Comparison of ENCODE assay signal across 8 cellular contexts in genomic region chr2:97697252-97698235, GRCh38. TPM values are rescaled to one million over a fixed set of nuclear protein-coding genes. Genes with fewer than 3 reads are reported as not detected.
DNase-seq lines count a peak whose midpoint lies in the region; ATAC-seq and TF ChIP-seq lines count a peak whose summit lies in the region.

No MANE protein-coding gene starts in this region.

- no peaks in the 10 kb centered on the region for H3K9me3 ChIP-seq in Peyer's patch
- no peaks in the 10 kb centered on the region for H3K9me3 ChIP-seq in naive thymus-derived CD4-positive, alpha-beta T cell (ENCODE audit: control insufficient read depth in 2 of 3, low read length in 3 of 3)

- H3K36me3 Mint-ChIP-seq in activated T-cell treated with anti-CD3 and anti-CD28 coated beads, Interleukin-2, amount 50 U/mL, for 24 hours (ENCODE audit: low read depth): no peaks in the 10 kb centered on the region
- no peaks in the 10 kb centered on the region for H3K36me3 Mint-ChIP-seq in naive thymus-derived CD4-positive, alpha-beta T cell

- TF ChIP-seq POLR2A in Peyer's patch (IDR thresholded peaks at IDR 0.05): no peak

- CTCF ChIA-PET in naive thymus-derived CD4-positive, alpha-beta T cell (lab: Charles Lee): interaction anchor here (0.7 to 5.6 kb wide), 18 partner anchors 9 to 109 kb away, joined by 3 to 72 read pairs (median 4); partner anchors contain the start of genes ACTR1B, ANKRD36B, COX5B and ZAP70

- peak; percentile 72 for ATAC-seq in GM19463 (IDR thresholded peaks at IDR 0.05; ENCODE audit: unreplicated experiment)
- peak; percentile 93 for ATAC-seq in esophagus mucosa
- ATAC-seq in naive thymus-derived CD4-positive, alpha-beta T cell: peak; percentile 95

- peak; percentile 91 to 98 (median 98) for TF ChIP-seq CTCF in Peyer's patch (IDR thresholded peaks at IDR 0.05)

- H3K27me3 Mint-ChIP-seq in activated T-cell treated with anti-CD3 and anti-CD28 coated beads, Interleukin-2, amount 50 U/mL, for 24 hours: no peaks in the 10 kb centered on the region
- peaks cover 0 to 6% (median 0%) of the 10 kb centered on the region in 5 donors for H3K27me3 Mint-ChIP-seq in naive thymus-derived CD4-positive, alpha-beta T cell

- POLR2A ChIA-PET in naive thymus-derived CD4-positive, alpha-beta T cell (lab: Charles Lee): interaction anchor here (1.0 to 3.0 kb wide), 6 partner anchors 17 to 107 kb away, joined by 3 to 29 read pairs (median 6); partner anchors contain the start of genes ANKRD36B, COX5B and ZAP70

- no peak overlapping the region for H3K27ac ChIP-seq in Peyer's patch
- H3K27ac ChIP-seq in naive thymus-derived CD4-positive, alpha-beta T cell (ENCODE audit: low read depth, low read length): no peak overlapping the region

- H3K4me3 Mint-ChIP-seq in activated T-cell treated with anti-CD3 and anti-CD28 coated beads, Interleukin-2, amount 50 U/mL, for 24 hours: no peak overlapping the region
- H3K4me3 Mint-ChIP-seq in naive thymus-derived CD4-positive, alpha-beta T cell: peak overlapping the region in 4 of 10 donors; percentile 19 to 59 (median 23)

- no peaks in the 10 kb centered on the region for H3K9me3 Mint-ChIP-seq in activated T-cell treated with anti-CD3 and anti-CD28 coated beads, Interleukin-2, amount 50 U/mL, for 24 hours
- no peaks in the 10 kb centered on the region for H3K9me3 Mint-ChIP-seq in naive thymus-derived CD4-positive, alpha-beta T cell

- peaks cover 10% of the 10 kb centered on the region for H3K4me1 Mint-ChIP-seq in activated T-cell treated with anti-CD3 and anti-CD28 coated beads, Interleukin-2, amount 50 U/mL, for 24 hours (ENCODE audit: low read depth)
- H3K4me1 Mint-ChIP-seq in naive thymus-derived CD4-positive, alpha-beta T cell: peaks cover 4 to 16% (median 13%) of the 10 kb centered on the region in 7 donors

- H3K27ac Mint-ChIP-seq in activated T-cell treated with anti-CD3 and anti-CD28 coated beads, Interleukin-2, amount 50 U/mL, for 24 hours: no peak overlapping the region
- peak overlapping the region in 2 of 9 donors; percentile 30 to 46 for H3K27ac Mint-ChIP-seq in naive thymus-derived CD4-positive, alpha-beta T cell

- H3K4me1 ChIP-seq in Peyer's patch: no peaks in the 10 kb centered on the region
- no peaks in the 10 kb centered on the region for H3K4me1 ChIP-seq in naive thymus-derived CD4-positive, alpha-beta T cell (ENCODE audit: control insufficient read depth in 2 of 2, insufficient read depth in 2 of 2, low read length in 2 of 2)

- intact Hi-C loops in naive thymus-derived CD4-positive, alpha-beta T cell (cut with micrococcal nuclease): loop anchor here (1.0 to 2.0 kb wide), 4 partner anchors 15 to 107 kb away; partner anchors contain the start of genes ACTR1B (in 2 of the 2) and ZAP70 (in 1 of the 2)

- no peaks in the 10 kb centered on the region for H3K27me3 ChIP-seq in Peyer's patch
- H3K27me3 ChIP-seq in naive thymus-derived CD4-positive, alpha-beta T cell (ENCODE audit: control insufficient read depth in 2 of 2, insufficient read depth in 2 of 2, low read length in 2 of 2): no peaks in the 10 kb centered on the region

- DNase-seq in AG20443 (ENCODE audit: low spot score): peak; percentile 87
- DNase-seq in LoVo (ENCODE audit: low spot score): peak; percentile 84
- DNase-seq in Peyer's patch: peak; percentile 89 to 97 (median 93)
- DNase-seq in activated T-cell treated with anti-CD3 and anti-CD28 coated beads, Interleukin-2, amount 50 U/mL, for 24 hours: peak; percentile 95
- DNase-seq in naive thymus-derived CD4-positive, alpha-beta T cell: peak; percentile 78 to 94 (median 87)
- DNase-seq in stimulated activated CD8-positive, alpha-beta memory T cell treated with anti-CD3 and anti-CD28 coated beads, Interleukin-7, amount 100 ng/mL, for 4 hours (ENCODE audit: low read depth in 2 of 2): peak; percentile 79 to 88

- H3K4me3 ChIP-seq in Peyer's patch: no peak overlapping the region
- H3K4me3 ChIP-seq in naive thymus-derived CD4-positive, alpha-beta T cell (ENCODE audit: low read length): no peak overlapping the region

- H3K36me3 ChIP-seq in Peyer's patch: no peaks in the 10 kb centered on the region
- no peaks in the 10 kb centered on the region for H3K36me3 ChIP-seq in naive thymus-derived CD4-positive, alpha-beta T cell (ENCODE audit: control insufficient read depth in 2 of 3, insufficient read depth in 3 of 3, low read length in 3 of 3)

RNA-seq across cellular contexts. Expression of gene ZAP70, which starts 15.8 kb away (rescaled TPM):
- total RNA-seq in Peyer's patch (10 to 100 TPM; 11.5 to 75.1 (median 27.2) TPM), esophagus mucosa (0.76 TPM)
- 100 to 1,000 TPM; 354 to 432 (median 382) TPM for total RNA-seq in naive thymus-derived CD4-positive, alpha-beta T cell
- 100 to 1,000 TPM; 105 to 166 TPM for polyA plus RNA-seq in naive thymus-derived CD4-positive, alpha-beta T cell

RNA-seq across cellular contexts. Expression of gene C2orf92, which starts 28.0 kb away (rescaled TPM):
- total RNA-seq in Peyer's patch (10 to 100 TPM in 3 of 4 donors, 1 to 10 TPM in 1; 5.3 to 70.1 (median 25.5) TPM), esophagus mucosa (1.7 TPM)
- total RNA-seq in naive thymus-derived CD4-positive, alpha-beta T cell: 10 to 100 TPM; 10.7 to 23.4 (median 21.0) TPM
- polyA plus RNA-seq in naive thymus-derived CD4-positive, alpha-beta T cell: 1 to 10 TPM in 1 of 2 donors, under 1 TPM in 1; 0.66 to 1.1 TPM

RNA-seq across cellular contexts. Expression of gene ACTR1B, which starts 33.7 kb away (rescaled TPM):
- total RNA-seq in Peyer's patch (100 to 1,000 TPM in 1 of 4 donors, 10 to 100 TPM in 3; 64.3 to 151 (median 89.1) TPM), esophagus mucosa (40.3 TPM)
- 10 to 100 TPM; 75.9 to 95.5 (median 89.5) TPM for total RNA-seq in naive thymus-derived CD4-positive, alpha-beta T cell
- 10 to 100 TPM; 13.2 to 14.7 TPM for polyA plus RNA-seq in naive thymus-derived CD4-positive, alpha-beta T cell

RNA-seq across cellular contexts. Expression of gene COX5B, which starts 51.7 kb away (rescaled TPM):
- total RNA-seq in Peyer's patch (100 to 1,000 TPM; 248 to 721 (median 447) TPM), esophagus mucosa (302 TPM)
- total RNA-seq in naive thymus-derived CD4-positive, alpha-beta T cell: 100 to 1,000 TPM; 111 to 213 (median 122) TPM
- polyA plus RNA-seq in naive thymus-derived CD4-positive, alpha-beta T cell: 100 to 1,000 TPM; 225 to 385 TPM
